ENCODE assay signal across 30 cellular contexts in the genomic region with DNA sequence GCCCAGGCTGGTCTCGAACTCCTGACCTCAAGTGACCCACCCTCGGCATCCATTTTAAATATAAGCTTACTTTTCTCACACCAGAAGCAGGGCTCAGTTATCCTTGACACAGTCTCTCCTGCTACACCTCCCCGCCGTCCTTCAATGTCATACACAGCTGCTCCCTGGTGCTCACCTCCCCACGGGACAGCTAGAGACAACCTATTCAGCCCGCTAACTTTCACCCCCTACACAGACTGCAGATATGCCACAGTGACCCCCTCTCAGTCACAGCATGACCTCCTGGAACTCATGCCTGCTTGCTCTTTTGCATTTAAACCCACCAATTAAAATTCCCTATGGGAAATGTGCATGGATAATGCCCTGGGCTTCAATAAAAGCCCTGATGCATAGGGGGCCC. TPM values are rescaled to one million over a fixed set of nuclear protein-coding genes. Genes with fewer than 3 reads are reported as not detected.
"Had no signal": no experiment of that assay in that cellular context is flagged by ENCODE, and none has a peak within 500 bp of the region (broad histone marks: within the 10 kb centered on the region; RNA-seq: fewer than 3 reads in every experiment).

No MANE protein-coding gene starts in this region.

- H3K4me3 ChIP-seq: ascending aorta, breast epithelium, SJCRH30, SK-N-MC had no signal

- H3K27me3 ChIP-seq: ascending aorta, breast epithelium, SJCRH30 had no signal

- DNase-seq: activated CD4-positive, alpha-beta T cell treated with anti-CD3 and anti-CD28 coated beads, Interleukin-2, amount 10 ng/mL, durations not matched to agents 24 days and 14 days; activated CD4-positive, alpha-beta T cell treated with anti-CD3 and anti-CD28 coated beads, Interleukin-2, amount 50 U/mL, for 4 hours; activated CD8-positive, alpha-beta T cell treated with anti-CD3 and anti-CD28 coated beads for 36 hours; activated effector memory CD4-positive, alpha-beta T cell treated with anti-CD3 and anti-CD28 coated beads, Interleukin-2, amount 50 U/mL, for 16 hours; activated naive CD4-positive, alpha-beta T cell; activated naive CD4-positive, alpha-beta T cell treated with anti-CD3 and anti-CD28 coated beads, Interleukin-2, amount 50 U/mL, for 16 hours; activated naive CD8-positive, alpha-beta T cell treated with anti-CD3 and anti-CD28 coated beads for 36 hours; activated T-cell treated with anti-CD3 and anti-CD28 coated beads, Interleukin-2, amount 50 U/mL, for 1 hour; activated T-cell treated with anti-CD3 and anti-CD28 coated beads, Interleukin-2, amount 50 U/mL, for 72 hours; amniotic stem cell; Karpas-422; KBM-7; NCI-H1105; NCI-H1417 treated with DMSO at 0.1 percent for 48 hours; NCI-H187 treated with DMSO at 0.1 percent for 48 hours; NCI-H2081; NCI-H226; NCI-H446 treated with DMSO at 0.1 percent for 48 hours; NCI-H524; NK-92 treated with Interleukin-12 subunit alpha and Interleukin-12 subunit beta, amount 100 ng/mL, for 24 hours; OCI-M1; Right ventricle myocardium superior; SJCRH30; T1000; WERI-Rb-1 had no signal

- ATAC-seq: activated CD8-positive, alpha-beta T cell treated with anti-CD3 and anti-CD28 coated beads for 36 hours; activated T-cell treated with anti-CD3 and anti-CD28 coated beads, Interleukin-2, amount 50 U/mL, for 72 hours; activated T-helper 17 cell treated with anti-CD3 and anti-CD28 coated beads, Interleukin-2, amount 50 U/mL, for 72 hours had no signal

- H3K27ac ChIP-seq: ascending aorta, breast epithelium, SJCRH30, SK-N-MC, WERI-Rb-1 had no signal

- H3K36me3 ChIP-seq: ascending aorta, breast epithelium, SJCRH30, WERI-Rb-1 had no signal

- H3K4me3 Mint-ChIP-seq: activated CD4-positive, alpha-beta T cell treated with anti-CD3 and anti-CD28 coated beads, Interleukin-2, amount 10 ng/mL, durations not matched to agents 24 days and 14 days; activated CD8-positive, alpha-beta T cell treated with anti-CD3 and anti-CD28 coated beads for 36 hours; activated naive CD8-positive, alpha-beta T cell treated with anti-CD3 and anti-CD28 coated beads for 36 hours; activated T-cell treated with anti-CD3 and anti-CD28 coated beads, Interleukin-2, amount 50 U/mL, for 72 hours; activated T-helper 17 cell treated with anti-CD3 and anti-CD28 coated beads, Interleukin-2, amount 50 U/mL, for 72 hours had no signal

- H3K27ac Mint-ChIP-seq: activated CD4-positive, alpha-beta T cell treated with anti-CD3 and anti-CD28 coated beads, Interleukin-2, amount 10 ng/mL, durations not matched to agents 24 days and 14 days; activated CD8-positive, alpha-beta T cell treated with anti-CD3 and anti-CD28 coated beads for 36 hours; activated naive CD8-positive, alpha-beta T cell treated with anti-CD3 and anti-CD28 coated beads for 36 hours; activated T-cell treated with anti-CD3 and anti-CD28 coated beads, Interleukin-2, amount 50 U/mL, for 72 hours; activated T-helper 17 cell treated with anti-CD3 and anti-CD28 coated beads, Interleukin-2, amount 50 U/mL, for 72 hours had no signal

- H3K9me3 ChIP-seq: ascending aorta, breast epithelium, SJCRH30 had no signal

- H3K4me1 ChIP-seq: ascending aorta, breast epithelium, SJCRH30 had no signal

- H3K4me1 Mint-ChIP-seq: activated CD4-positive, alpha-beta T cell treated with anti-CD3 and anti-CD28 coated beads, Interleukin-2, amount 10 ng/mL, durations not matched to agents 24 days and 14 days; activated naive CD8-positive, alpha-beta T cell treated with anti-CD3 and anti-CD28 coated beads for 36 hours; activated T-helper 17 cell treated with anti-CD3 and anti-CD28 coated beads, Interleukin-2, amount 50 U/mL, for 72 hours had no signal

- H3K27me3 Mint-ChIP-seq: activated CD4-positive, alpha-beta T cell treated with anti-CD3 and anti-CD28 coated beads, Interleukin-2, amount 10 ng/mL, durations not matched to agents 24 days and 14 days had no signal

- H3K36me3 Mint-ChIP-seq: activated naive CD8-positive, alpha-beta T cell treated with anti-CD3 and anti-CD28 coated beads for 36 hours had no signal

- H3K9me3 Mint-ChIP-seq: activated CD4-positive, alpha-beta T cell treated with anti-CD3 and anti-CD28 coated beads, Interleukin-2, amount 10 ng/mL, durations not matched to agents 24 days and 14 days; activated CD8-positive, alpha-beta T cell treated with anti-CD3 and anti-CD28 coated beads for 36 hours; activated naive CD8-positive, alpha-beta T cell treated with anti-CD3 and anti-CD28 coated beads for 36 hours; activated T-cell treated with anti-CD3 and anti-CD28 coated beads, Interleukin-2, amount 50 U/mL, for 72 hours; activated T-helper 17 cell treated with anti-CD3 and anti-CD28 coated beads, Interleukin-2, amount 50 U/mL, for 72 hours had no signal

RNA-seq across cellular contexts. Expression of a gene that starts 44.2 kb away (rescaled TPM):
- total RNA-seq: activated CD4-positive, alpha-beta T cell treated with anti-CD3 and anti-CD28 coated beads, Interleukin-2, amount 10 ng/mL, durations not matched to agents 24 days and 14 days; activated CD8-positive, alpha-beta memory T cell treated with anti-CD3 and anti-CD28 coated beads for 36 hours; activated naive CD8-positive, alpha-beta T cell treated with anti-CD3 and anti-CD28 coated beads for 36 hours had no signal
